In genomic region chr21:45698493-45698947, GRCh38 we compare ENCODE assay signal across 10 cellular contexts. TPM values are rescaled to one million over a fixed set of nuclear protein-coding genes. Genes with fewer than 3 reads are reported as not detected.
DNase-seq lines count a peak whose midpoint lies in the region; ATAC-seq and TF ChIP-seq lines count a peak whose summit lies in the region.
"Had no signal": no experiment of that assay in that cellular context is flagged by ENCODE, and none has a peak within 500 bp of the region (broad histone marks: within the 10 kb centered on the region; RNA-seq: fewer than 3 reads in every experiment).

No MANE protein-coding gene starts in this region.

- no peak for ATAC-seq in naive thymus-derived CD4-positive, alpha-beta T cell
- ATAC-seq in HG03196 (IDR thresholded peaks at IDR 0.05; ENCODE audit: unreplicated experiment): no peak
- ATAC-seq: K562 had no signal

- peak overlapping the region; percentile 72 for H3K27ac Mint-ChIP-seq in chondrocyte (ENCODE audit: unreplicated experiment)
- H3K27ac Mint-ChIP-seq in naive thymus-derived CD4-positive, alpha-beta T cell: peak overlapping the region in 5 of 9 donors; percentile 10 to 91 (median 29)

- H3K4me1 ChIP-seq in BLaER1: peaks cover 18% of the 10 kb centered on the region
- peaks cover 0 to 13% of the 10 kb centered on the region in 2 donors for H3K4me1 ChIP-seq in naive thymus-derived CD4-positive, alpha-beta T cell (ENCODE audit: control insufficient read depth in 2 of 2, insufficient read depth in 2 of 2, low read length in 2 of 2)
- H3K4me1 ChIP-seq: HAP-1 had no signal

- CTCF ChIA-PET in naive thymus-derived CD4-positive, alpha-beta T cell (lab: Charles Lee): no interaction called here
- CTCF ChIA-PET in GM10248 (lab: Yijun Ruan, JAX): interaction anchor here (0.9 to 3.0 kb wide), 2 partner anchors 9 to 43 kb away, joined by 3 to 13 read pairs; no protein-coding TSS in a partner anchor

- peaks cover 5% of the 10 kb centered on the region for H3K9me3 Mint-ChIP-seq in chondrocyte (ENCODE audit: low read depth)
- peaks cover 0 to 11% (median under 1%) of the 10 kb centered on the region in 11 donors for H3K9me3 Mint-ChIP-seq in naive thymus-derived CD4-positive, alpha-beta T cell

- H3K27me3 ChIP-seq in BLaER1: no peaks in the 10 kb centered on the region
- no peaks in the 10 kb centered on the region for H3K27me3 ChIP-seq in naive thymus-derived CD4-positive, alpha-beta T cell (ENCODE audit: control insufficient read depth in 2 of 2, insufficient read depth in 2 of 2, low read length in 2 of 2)

- no peak overlapping the region for H3K9ac ChIP-seq in BLaER1

- H4K20me1 ChIP-seq in BLaER1: peaks cover 20% of the 10 kb centered on the region

- TF ChIP-seq CTCF in chondrocyte (IDR thresholded peaks at IDR 0.05) (no peak), GM10248 (IDR thresholded peaks at IDR 0.05; ENCODE audit: control extremely low read depth, extremely low read depth, low read depth, missing control alignments) (no peak)

- intact Hi-C loops in naive thymus-derived CD4-positive, alpha-beta T cell (cut with micrococcal nuclease): loop anchor here in 1 of 2 donors (5.0 kb wide), 1 partner anchor 69 kb away; no protein-coding TSS in a partner anchor

- no peak overlapping the region for H3K27ac ChIP-seq in BLaER1
- no peak overlapping the region for H3K27ac ChIP-seq in naive thymus-derived CD4-positive, alpha-beta T cell (ENCODE audit: low read depth, low read length)

- POLR2A ChIA-PET in naive thymus-derived CD4-positive, alpha-beta T cell (lab: Charles Lee): interaction anchor here (0.6 kb wide), 1 partner anchor 53 kb away, joined by 3 read pairs; no protein-coding TSS in a partner anchor
- POLR2A ChIA-PET in GM10248 (lab: Yijun Ruan, JAX): no interaction called here

- H3K4me3 ChIP-seq in BLaER1: no peak overlapping the region
- H3K4me3 ChIP-seq in naive thymus-derived CD4-positive, alpha-beta T cell (ENCODE audit: low read length): no peak overlapping the region
- H3K4me3 ChIP-seq: HAP-1, K562 had no signal

- peaks cover 50% of the 10 kb centered on the region for H3K36me3 ChIP-seq in BLaER1
- no peaks in the 10 kb centered on the region for H3K36me3 ChIP-seq in naive thymus-derived CD4-positive, alpha-beta T cell (ENCODE audit: control insufficient read depth in 2 of 3, insufficient read depth in 3 of 3, low read length in 3 of 3)
- H3K36me3 ChIP-seq: HAP-1 had no signal

- H3K4me3 Mint-ChIP-seq in chondrocyte (ENCODE audit: unreplicated experiment): no peak overlapping the region
- no peak overlapping the region for H3K4me3 Mint-ChIP-seq in naive thymus-derived CD4-positive, alpha-beta T cell

- H3K36me3 Mint-ChIP-seq in chondrocyte (ENCODE audit: low read depth): peaks cover 1% of the 10 kb centered on the region
- peaks cover 0 to 19% (median 5%) of the 10 kb centered on the region in 5 donors for H3K36me3 Mint-ChIP-seq in naive thymus-derived CD4-positive, alpha-beta T cell

- H3K27me3 Mint-ChIP-seq in chondrocyte (ENCODE audit: low read depth): no peaks in the 10 kb centered on the region
- H3K27me3 Mint-ChIP-seq in naive thymus-derived CD4-positive, alpha-beta T cell: no peaks in the 10 kb centered on the region

- H3K9me3 ChIP-seq in BLaER1: peaks cover 35% of the 10 kb centered on the region
- H3K9me3 ChIP-seq in naive thymus-derived CD4-positive, alpha-beta T cell (ENCODE audit: control insufficient read depth in 2 of 3, low read length in 3 of 3): no peaks in the 10 kb centered on the region
- H3K9me3 ChIP-seq: HAP-1 had no signal

- H3K4me1 Mint-ChIP-seq in chondrocyte (ENCODE audit: low read depth): peaks cover 21% of the 10 kb centered on the region
- peaks cover 5 to 42% (median 27%) of the 10 kb centered on the region in 7 donors for H3K4me1 Mint-ChIP-seq in naive thymus-derived CD4-positive, alpha-beta T cell

- DNase-seq in LoVo (ENCODE audit: low spot score) (peak; percentile 28), chondrocyte (ENCODE audit: low spot score) (no peak), midbrain (lab: John Stamatoyannopoulos, UW) (no peak), GM10248 (ENCODE audit: extremely low spot score) (no peak)
- no peak for DNase-seq in naive thymus-derived CD4-positive, alpha-beta T cell
- DNase-seq in activated CD8-positive, alpha-beta memory T cell treated with anti-CD3 and anti-CD28 coated beads, Interleukin-2, amount 50 U/mL, for 48 hours: no peak

- peak overlapping the region; percentile 2 for H3K4me2 ChIP-seq in BLaER1

RNA-seq across cellular contexts. Expression of gene PCBP3, which starts 55.0 kb away (rescaled TPM):
- total RNA-seq in chondrocyte: 6.4 to 11.8 TPM (median 11.8 TPM) in 3 replicates
- 1 to 10 TPM; 1.2 to 5.2 (median 4.0) TPM for total RNA-seq in naive thymus-derived CD4-positive, alpha-beta T cell
- polyA plus RNA-seq in naive thymus-derived CD4-positive, alpha-beta T cell: 1 to 10 TPM; 1.5 to 1.6 TPM
- polyA plus RNA-seq: K562 had no signal
